ENCODE assay signal across 18 cellular contexts in genomic region chr4:34181891-34182290, GRCh38.
DNase-seq lines count a peak whose midpoint lies in the region; ATAC-seq, FAIRE-seq and TF ChIP-seq lines count a peak whose summit lies in the region.
"Had no signal": no experiment of that assay in that cellular context is flagged by ENCODE, and none has a peak within 500 bp of the region (broad histone marks: within the 10 kb centered on the region; RNA-seq: fewer than 3 reads in every experiment).

No MANE protein-coding gene starts in this region.

- TF ChIP-seq CTCF in BJ (IDR thresholded peaks at IDR 0.05; ENCODE audit: insufficient read depth, low read depth, low read length) (no peak), mammary epithelial cell (conservative IDR thresholded peaks at IDR 0.05 in 1 of 2, IDR thresholded peaks at IDR 0.05 in 1 of 2; ENCODE audit: extremely low read depth in 1 of 2, insufficient read depth in 1 of 2, low read depth in 1 of 2, low read length in 2 of 2) (no peak), keratinocyte (optimal IDR thresholded peaks at IDR 0.05 in 1 of 3, IDR thresholded peaks at IDR 0.05 in 1 of 3, conservative IDR thresholded peaks at IDR 0.05 in 1 of 3; ENCODE audit: extremely low read depth in 1 of 3, insufficient read depth in 2 of 3, low read length in 3 of 3) (no peak), upper lobe of right lung (IDR thresholded peaks at IDR 0.05) (no peak), right atrium auricular region (IDR thresholded peaks at IDR 0.05) (no peak)

- peak; percentile 79 for FAIRE-seq in keratinocyte (lab: Jason Lieb, UNC)
- FAIRE-seq: H1 had no signal

- no peaks in the 10 kb centered on the region for H3K9me1 ChIP-seq in keratinocyte (ENCODE audit: control insufficient read depth, extremely low read depth, insufficient read depth, low read length)

- H3K9me3 ChIP-seq in mammary epithelial cell (replicated peaks; ENCODE audit: insufficient read depth, low read length), result no peaks in the 10 kb centered on the region
- H3K9me3 ChIP-seq in keratinocyte (ENCODE audit: control insufficient read depth, low read depth, low read length), result no peaks in the 10 kb centered on the region
- H3K9me3 ChIP-seq in upper lobe of right lung, result no peaks in the 10 kb centered on the region
- H3K9me3 ChIP-seq in right atrium auricular region, result no peaks in the 10 kb centered on the region
- H3K9me3 ChIP-seq: adrenal gland had no signal

- in situ Hi-C loops in mammary epithelial cell (cut with MboI; ENCODE audit: low sequenced_read_pairs in 2 of 2), result no loop called here

- peak overlapping the region; percentile 49 for H3K4me2 ChIP-seq in mammary epithelial cell (ENCODE audit: insufficient read depth, low read depth, low read length)
- peak overlapping the region; percentile 46 for H3K4me2 ChIP-seq in keratinocyte (ENCODE audit: control insufficient read depth, extremely low read depth, insufficient read depth, low read depth, low read length)

- 43% methylated on average over 2 of the region's 2 CpGs for WGBS in mammary epithelial cell (ENCODE audit: low coverage, missing lambda C conversion rate)

- no peak overlapping the region for H3K4me3 ChIP-seq in BJ (ENCODE audit: low read depth, low read length)
- no peak overlapping the region for H3K4me3 ChIP-seq in mammary epithelial cell (replicated peaks in 1 of 3; ENCODE audit: insufficient read depth in 1 of 3, low read depth in 2 of 3, low read length in 3 of 3)
- H3K4me3 ChIP-seq in keratinocyte (ENCODE audit: control insufficient read depth in 2 of 3, extremely low read depth in 1 of 3, insufficient read depth in 2 of 3, low read depth in 1 of 3, low read length in 3 of 3), result no peak overlapping the region
- H3K4me3 ChIP-seq in upper lobe of right lung, result no peak overlapping the region
- no peak overlapping the region for H3K4me3 ChIP-seq in right atrium auricular region
- H3K4me3 ChIP-seq: adrenal gland had no signal

- H2AFZ ChIP-seq in mammary epithelial cell (ENCODE audit: low read depth, low read length) (peak overlapping the region; percentile 26), keratinocyte (ENCODE audit: control insufficient read depth, low read length) (no peak overlapping the region)

- intact Hi-C loops in mammary epithelial cell (cut with micrococcal nuclease), result no loop called here
- intact Hi-C loops in upper lobe of right lung (cut with DNase I), result no loop called here

- H3K27me3 ChIP-seq in BJ (ENCODE audit: control insufficient read depth, insufficient read depth, low read length), result no peaks in the 10 kb centered on the region
- H3K27me3 ChIP-seq in mammary epithelial cell (ENCODE audit: insufficient read depth, low read length), result no peaks in the 10 kb centered on the region
- H3K27me3 ChIP-seq in keratinocyte (ENCODE audit: control insufficient read depth, extremely low read depth, insufficient read depth, low read length), result no peaks in the 10 kb centered on the region
- H3K27me3 ChIP-seq in upper lobe of right lung, result no peaks in the 10 kb centered on the region
- H3K27me3 ChIP-seq in right atrium auricular region, result no peaks in the 10 kb centered on the region
- H3K27me3 ChIP-seq: adrenal gland had no signal

- H3K9ac ChIP-seq in mammary epithelial cell (ENCODE audit: insufficient read depth, low read length), result no peak overlapping the region
- no peak overlapping the region for H3K9ac ChIP-seq in keratinocyte (ENCODE audit: control insufficient read depth, extremely low read depth, insufficient read depth, low read length)

- H4K20me1 ChIP-seq in mammary epithelial cell (ENCODE audit: insufficient read depth, low read length) (no peaks in the 10 kb centered on the region), keratinocyte (ENCODE audit: control insufficient read depth, extremely low read depth, insufficient read depth, low read length) (no peaks in the 10 kb centered on the region)

- no peaks in the 10 kb centered on the region for H3K36me3 ChIP-seq in BJ (ENCODE audit: control insufficient read depth, insufficient read depth, low read length)
- no peaks in the 10 kb centered on the region for H3K36me3 ChIP-seq in mammary epithelial cell (ENCODE audit: insufficient read depth, low read length)
- no peaks in the 10 kb centered on the region for H3K36me3 ChIP-seq in keratinocyte (ENCODE audit: control insufficient read depth in 2 of 2, extremely low read depth in 1 of 2, insufficient read depth in 2 of 2, low read length in 2 of 2)
- no peaks in the 10 kb centered on the region for H3K36me3 ChIP-seq in upper lobe of right lung
- no peaks in the 10 kb centered on the region for H3K36me3 ChIP-seq in right atrium auricular region
- H3K36me3 ChIP-seq: adrenal gland had no signal

- no peak for ATAC-seq in upper lobe of right lung
- ATAC-seq: WTC11 had no signal

- H3K4me1 ChIP-seq in mammary epithelial cell (ENCODE audit: insufficient read depth, low read length), result peaks cover 7% of the 10 kb centered on the region
- peaks cover 27% of the 10 kb centered on the region for H3K4me1 ChIP-seq in keratinocyte (ENCODE audit: control insufficient read depth, extremely low read depth, insufficient read depth, low read length)
- H3K4me1 ChIP-seq in upper lobe of right lung, result no peaks in the 10 kb centered on the region
- no peaks in the 10 kb centered on the region for H3K4me1 ChIP-seq in right atrium auricular region
- H3K4me1 ChIP-seq: adrenal gland had no signal

- dilution Hi-C loops in mammary epithelial cell (cut with HindIII; ENCODE audit: low sequenced_read_pairs), result no loop called here
- dilution Hi-C loops in keratinocyte (cut with MboI; ENCODE audit: extremely low pct_ligation_motif_present, low sequenced_read_pairs), result no loop called here

- H3K79me2 ChIP-seq in mammary epithelial cell (ENCODE audit: insufficient read depth, low read length), result no peaks in the 10 kb centered on the region
- no peaks in the 10 kb centered on the region for H3K79me2 ChIP-seq in keratinocyte (ENCODE audit: control insufficient read depth, insufficient read depth, low read length)

- CTCF ChIA-PET in BJ (lab: Yijun Ruan, JAX) (interaction anchor here (0.7 kb wide), 1 partner anchor 1220 kb away, joined by 4 read pairs; no protein-coding TSS in a partner anchor), mammary epithelial cell (lab: Charles Lee; ENCODE audit: low non-redundant PET) (interaction anchor here (0.6 kb wide), 1 partner anchor 15 kb away, joined by 4 read pairs; no protein-coding TSS in a partner anchor)

- peak overlapping the region; percentile 71 for H3K27ac ChIP-seq in mammary epithelial cell (ENCODE audit: insufficient read depth, low read depth, low read length)
- H3K27ac ChIP-seq in keratinocyte (ENCODE audit: control insufficient read depth, insufficient read depth, low read length), result peak overlapping the region; percentile 57
- no peak overlapping the region for H3K27ac ChIP-seq in upper lobe of right lung
- no peak overlapping the region for H3K27ac ChIP-seq in right atrium auricular region
- H3K27ac ChIP-seq: RWPE1 had no signal

- POLR2A ChIA-PET in BJ (lab: Charles Lee), result interaction anchor here (0.6 kb wide), 1 partner anchor 341 kb away, joined by 6 read pairs; no protein-coding TSS in a partner anchor

- DNase-seq in BJ (ENCODE audit: low read depth) (peak; percentile 47), LHCN-M2 (ENCODE audit: low read depth) (peak; percentile 72), mammary epithelial cell (peak; percentile 63), keratinocyte (ENCODE audit: low read depth, low spot score) (no peak), DMS 273 treated with DMSO at 0.1 percent for 48 hours (lab: John Stamatoyannopoulos, UW) (no peak), upper lobe of right lung (no peak), right atrium auricular region (ENCODE audit: low spot score) (no peak), NCI-H69 (lab: John Stamatoyannopoulos, UW) (no peak)
- DNase-seq: activated CD8-positive, alpha-beta memory T cell treated with anti-CD3 and anti-CD28 coated beads for 24 hours; cerebellar nuclear complex; COR-L47; GDM1; immature natural killer cell; NCI-H82 had no signal

- BruUV-seq in mammary epithelial cell (replicated peaks; lab: Mats Ljungman, UMichigan), result no TSS peak

Comparison
In these comparisons a context has a peak if more than half of its experiments do, and no peak if none do; other contexts are left out.
1. DNase-seq: peak in BJ (single experiment), LHCN-M2 (single experiment) and mammary epithelial cell (single experiment); none in keratinocyte (single experiment), DMS 273 treated with DMSO at 0.1 percent for 48 hours (single experiment), upper lobe of right lung (single experiment), right atrium auricular region (single experiment) and NCI-H69 (single experiment).
2. H3K27ac ChIP-seq: peak in mammary epithelial cell (single experiment) and keratinocyte (single experiment); none in upper lobe of right lung (single experiment) and right atrium auricular region (0 of 2).